ENCODE assay signal across 23 cellular contexts in genomic region chr18:22203892-22204536, GRCh38. TPM values are rescaled to one million over a fixed set of nuclear protein-coding genes. Genes with fewer than 3 reads are reported as not detected.
"Had no signal": no experiment of that assay in that cellular context is flagged by ENCODE, and none has a peak within 500 bp of the region (broad histone marks: within the 10 kb centered on the region; RNA-seq: fewer than 3 reads in every experiment).

No MANE protein-coding gene starts in this region.

- H3K27ac ChIP-seq: esophagus squamous epithelium, gastrocnemius medialis, lower lobe of right lung, neural progenitor cell had no signal

- H2AFZ ChIP-seq: neural progenitor cell had no signal

- DNase-seq: activated CD4-positive, alpha-beta memory T cell treated with anti-CD3 and anti-CD28 coated beads, Interleukin-2, amount 10 ng/mL, durations not matched to agents 7 days and 5 days; activated CD4-positive, alpha-beta T cell treated with anti-CD3 and anti-CD28 coated beads, Interleukin-2, amount 10 ng/mL, durations not matched to agents 24 days and 14 days; activated effector memory CD4-positive, alpha-beta T cell treated with Interleukin-2 at 50 U/mL for 16 hours; activated naive CD4-positive, alpha-beta T cell treated with anti-CD3 and anti-CD28 coated beads for 36 hours; activated naive CD8-positive, alpha-beta T cell treated with anti-CD3 and anti-CD28 coated beads, Interleukin-2, amount 10 ng/mL, durations not matched to agents 7 days and 5 days; activated T-cell treated with anti-CD3 and anti-CD28 coated beads, Interleukin-2, amount 50 U/mL, for 72 hours; amygdala; dermis blood vessel endothelial cell; effector memory CD4-positive, alpha-beta T cell; esophagus squamous epithelium; gastrocnemius medialis; left colon; lower lobe of right lung; mesendoderm; naive B cell; retina; stimulated activated CD4-positive, alpha-beta T cell treated with anti-CD3 and anti-CD28 coated beads, Interleukin-12 subunit alpha, Interleukin-12 subunit beta, amount 100 ng/mL, for 4 hours; stimulated activated CD4-positive, alpha-beta T cell treated with anti-CD3 and anti-CD28 coated beads, Interleukin-4, amount 100 ng/mL, for 4 hours; stimulated activated naive CD8-positive, alpha-beta T cell treated with anti-CD3 and anti-CD28 coated beads, Interleukin-15, Interleukin-2, amounts not matched to agents 100 U/mL and 50 U/mL, for 24 hours; tibial artery had no signal

- H3K36me3 ChIP-seq: esophagus squamous epithelium, gastrocnemius medialis, neural progenitor cell had no signal

- ATAC-seq: activated CD4-positive, CD25-positive, alpha-beta regulatory T cell treated with anti-CD3 and anti-CD28 coated beads, Interleukin-2, amount 50 U/mL, for 24 hours; activated T-cell treated with anti-CD3 and anti-CD28 coated beads, Interleukin-2, amount 50 U/mL, for 72 hours; gastrocnemius medialis; lower lobe of right lung; stimulated activated naive CD8-positive, alpha-beta T cell treated with anti-CD3 and anti-CD28 coated beads, Interleukin-15, Interleukin-2, amounts not matched to agents 100 U/mL and 50 U/mL, for 24 hours had no signal

- H3K9me3 ChIP-seq: esophagus squamous epithelium, gastrocnemius medialis, lower lobe of right lung, tibial artery had no signal

- H3K27me3 ChIP-seq: tibial artery had no signal

- H3K4me2 ChIP-seq: neural progenitor cell had no signal

- H3K4me1 ChIP-seq: gastrocnemius medialis, neural progenitor cell had no signal

- H3K4me3 ChIP-seq: esophagus squamous epithelium, gastrocnemius medialis, lower lobe of right lung, neural progenitor cell, tibial artery had no signal

RNA-seq across cellular contexts. Expression of gene GATA6, which starts 34.6 kb away (rescaled TPM):
- total RNA-seq: activated CD4-positive, alpha-beta memory T cell treated with anti-CD3 and anti-CD28 coated beads, Interleukin-2, amount 10 ng/mL, durations not matched to agents 7 days and 5 days; activated CD4-positive, alpha-beta T cell treated with anti-CD3 and anti-CD28 coated beads, Interleukin-2, amount 10 ng/mL, durations not matched to agents 24 days and 14 days; activated naive CD4-positive, alpha-beta T cell treated with anti-CD3 and anti-CD28 coated beads for 36 hours; T-helper 2 cell treated with Interferon-gamma antibody and Interleukin-4, amounts not matched to agents 100 ng/mL and 5 ng/mL, for 36 hours had no signal
